1 cellular context compared by ENCODE assay signal in genomic region chr16:70454221-70455034, GRCh38.
TF ChIP-seq lines count a peak whose summit lies in the region.

TSS of gene FCSK (plus strand) at chr16:70454595. CDS start at chr16:70463191, 8,596 bp downstream.

TF ChIP-seq in SK-N-SH treated with all-trans-retinoic acid at 6 μM for 48 hours, 23 proteins besides CTCF, POLR2A, EP300 and RAD21 (continued from another document):
- no peak for TF ChIP-seq POU6F1 (CRISPR knock-in tag; IDR thresholded peaks at IDR 0.05; ENCODE audit: borderline replicate concordance, low read depth)
- no peak for TF ChIP-seq GLIS3 (CRISPR knock-in tag; IDR thresholded peaks at IDR 0.05)
- TF ChIP-seq ZFP30 (CRISPR knock-in tag; IDR thresholded peaks at IDR 0.05): no peak
